Comparison of ENCODE assay signal across 9 cellular contexts in genomic region chr9:27377147-27377807, GRCh38.
DNase-seq lines count a peak whose midpoint lies in the region; ATAC-seq and TF ChIP-seq lines count a peak whose summit lies in the region.
"Had no signal": no experiment of that assay in that cellular context is flagged by ENCODE, and none has a peak within 500 bp of the region (broad histone marks: within the 10 kb centered on the region; RNA-seq: fewer than 3 reads in every experiment).

No MANE protein-coding gene starts in this region.

- TF ChIP-seq CTCF in lower leg skin (IDR thresholded peaks at IDR 0.05), result no peak

- H3K36me3 Mint-ChIP-seq in naive B cell, result no peaks in the 10 kb centered on the region

- H3K36me3 ChIP-seq in mesenchymal stem cell (ENCODE audit: control insufficient read depth in 1 of 2, insufficient read depth in 2 of 2, low read depth in 1 of 2, low read length in 2 of 2), result no peaks in the 10 kb centered on the region

- H3K4me2 ChIP-seq in mesenchymal stem cell (ENCODE audit: low read length, poor library complexity, severe bottlenecking), result no peak overlapping the region

- TF ChIP-seq POLR2A in lower leg skin (IDR thresholded peaks at IDR 0.05), result no peak

- no peak overlapping the region for H2AFZ ChIP-seq in mesenchymal stem cell (ENCODE audit: low read depth, low read length)

- no peak overlapping the region for H3K18ac ChIP-seq in mesenchymal stem cell (ENCODE audit: low read depth in 1 of 2, low read length in 2 of 2)

- H3K79me1 ChIP-seq in mesenchymal stem cell (replicated peaks; ENCODE audit: low read length, poor library complexity, severe bottlenecking), result no peaks in the 10 kb centered on the region

- H3K4me3 Mint-ChIP-seq in naive B cell, result peak overlapping the region; percentile 43 to 90 (median 64)
- H3K4me3 Mint-ChIP-seq: activated naive CD4-positive, alpha-beta T cell treated with anti-CD3 and anti-CD28 coated beads for 36 hours had no signal

- no peak overlapping the region for H3K14ac ChIP-seq in mesenchymal stem cell (ENCODE audit: low read length in 2 of 2)

- H2BK120ac ChIP-seq in mesenchymal stem cell (ENCODE audit: low read depth, low read length), result no peak overlapping the region

- H3K4me1 Mint-ChIP-seq in naive B cell, result peaks cover 56 to 83% (median 71%) of the 10 kb centered on the region in 3 donors

- H2BK15ac ChIP-seq in mesenchymal stem cell (ENCODE audit: low read depth, poor library complexity, severe bottlenecking), result no peak overlapping the region

- H3K27ac Mint-ChIP-seq in naive B cell, result peak overlapping the region; percentile 35 to 94 (median 85)
- H3K27ac Mint-ChIP-seq: activated naive CD4-positive, alpha-beta T cell treated with anti-CD3 and anti-CD28 coated beads for 36 hours had no signal

- no peak overlapping the region for H2AK5ac ChIP-seq in mesenchymal stem cell (ENCODE audit: low read length, severe bottlenecking)

- no peak overlapping the region for H3K9ac ChIP-seq in mesenchymal stem cell (ENCODE audit: low read length)

- H3K9me3 ChIP-seq in mesenchymal stem cell (ENCODE audit: control insufficient read depth, low read length), result no peaks in the 10 kb centered on the region

- H4K8ac ChIP-seq in mesenchymal stem cell (ENCODE audit: low read length), result no peak overlapping the region

- peak overlapping the region in 1 of 2 experiments; percentile 30 for H3K23ac ChIP-seq in mesenchymal stem cell (ENCODE audit: low read length in 2 of 2)

- H2BK12ac ChIP-seq in mesenchymal stem cell (ENCODE audit: low read length in 2 of 2), result no peak overlapping the region

- intact Hi-C loops in lower leg skin (cut with DNase I; ENCODE audit: low total_unique reads), result no loop called here

- H3K27me3 ChIP-seq in mesenchymal stem cell (ENCODE audit: control insufficient read depth in 1 of 2, insufficient read depth in 1 of 2, low read length in 2 of 2), result peaks cover 58 to 75% of the 10 kb centered on the region in 2 experiments

- no peaks in the 10 kb centered on the region for H3K9me3 Mint-ChIP-seq in naive B cell
- H3K9me3 Mint-ChIP-seq: activated naive CD4-positive, alpha-beta T cell treated with anti-CD3 and anti-CD28 coated beads for 36 hours had no signal

- H4K91ac ChIP-seq in mesenchymal stem cell (ENCODE audit: low read length), result no peak overlapping the region

- no peak overlapping the region for H3K27ac ChIP-seq in mesenchymal stem cell (ENCODE audit: low read length, poor library complexity, severe bottlenecking)

- ATAC-seq in GM18873 (IDR thresholded peaks at IDR 0.05; ENCODE audit: low FRiP score, unreplicated experiment) (peak; percentile 15), HG02763 (IDR thresholded peaks at IDR 0.05; ENCODE audit: unreplicated experiment) (peak; percentile 45), naive B cell (ENCODE audit: low read depth in 2 of 2) (no peak)

- H3K27me3 Mint-ChIP-seq in naive B cell, result no peaks in the 10 kb centered on the region

- H3K4ac ChIP-seq in mesenchymal stem cell (ENCODE audit: low read depth in 1 of 2, low read length in 2 of 2), result no peak overlapping the region

- peaks cover 3% of the 10 kb centered on the region for H3K4me1 ChIP-seq in mesenchymal stem cell (ENCODE audit: control insufficient read depth, insufficient read depth, low read depth, low read length)

- H2BK5ac ChIP-seq in mesenchymal stem cell (ENCODE audit: low read depth, low read length, poor library complexity, severe bottlenecking), result no peak overlapping the region

- DNase-seq in NCI-H146 (lab: John Stamatoyannopoulos, UW), result peak; percentile 61
- no peak for DNase-seq in naive B cell
- DNase-seq in NCI-H1092 treated with DMSO at 0.1 percent for 48 hours (lab: John Stamatoyannopoulos, UW), result no peak
- DNase-seq in lower leg skin (ENCODE audit: low spot score in 2 of 2), result no peak
- no peak for DNase-seq in medulla oblongata (ENCODE audit: extremely low spot score)
- DNase-seq in mesenchymal stem cell, result no peak
- DNase-seq: activated naive CD4-positive, alpha-beta T cell treated with anti-CD3 and anti-CD28 coated beads for 36 hours had no signal

- H3K4me3 ChIP-seq in lower leg skin (ENCODE audit: low read depth, poor library complexity, severe bottlenecking) (no peak overlapping the region), mesenchymal stem cell (ENCODE audit: insufficient read depth in 1 of 2, low read depth in 1 of 2, low read length in 2 of 2) (no peak overlapping the region)

- 53 to 54% methylated on average over 8 of the region's 8 CpGs for WGBS in lower leg skin, 2 donors
- 54% methylated on average over 8 of the region's 8 CpGs for WGBS in mesenchymal stem cell

Comparison
In these comparisons a context has a peak if more than half of its experiments do, and no peak if none do; other contexts are left out.
1. ATAC-seq: peak in GM18873 (single experiment) and HG02763 (single experiment); none in naive B cell (0 of 2).